1 cellular context compared by ENCODE assay signal in the genomic region with DNA sequence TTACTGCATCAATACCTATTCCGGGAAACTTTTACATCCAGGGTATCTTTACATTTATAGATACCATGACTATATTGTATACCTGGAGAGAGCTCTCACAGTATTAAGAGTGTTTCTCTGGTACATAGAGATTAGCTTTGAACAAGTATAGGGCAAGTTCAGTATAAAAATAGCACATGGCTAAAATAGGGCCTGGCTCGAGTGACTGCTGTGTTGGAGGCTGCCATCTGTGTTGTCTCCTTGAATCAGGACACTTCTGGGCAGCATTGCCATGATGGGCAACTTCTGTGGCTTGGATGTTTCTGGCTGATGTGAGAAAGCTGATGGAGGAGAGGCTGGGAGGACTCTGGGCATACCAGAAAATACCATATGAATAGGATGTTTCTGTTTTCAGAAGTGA.
TF ChIP-seq lines count a peak whose summit lies in the region.

No MANE protein-coding gene starts in this region.

TF ChIP-seq in IMR-90, 13 proteins besides CTCF, POLR2A, EP300 and RAD21:
- TF ChIP-seq CEBPB (IDR thresholded peaks at IDR 0.05; ENCODE audit: low read depth, low read length), result no peak
- TF ChIP-seq MAZ (IDR thresholded peaks at IDR 0.05; ENCODE audit: borderline replicate concordance, low read depth, low read length), result no peak
- no peak for TF ChIP-seq BHLHE40 (IDR thresholded peaks at IDR 0.05; ENCODE audit: low read depth, low read length)
- no peak for TF ChIP-seq MXI1 (IDR thresholded peaks at IDR 0.05; ENCODE audit: borderline replicate concordance, low read depth, low read length)
- TF ChIP-seq RCOR1 (IDR thresholded peaks at IDR 0.05; ENCODE audit: insufficient replicate concordance, low read length), result no peak
- TF ChIP-seq NFE2L2 (IDR thresholded peaks at IDR 0.05; ENCODE audit: low read depth, low read length), result no peak
- no peak for TF ChIP-seq MAFK (IDR thresholded peaks at IDR 0.05; ENCODE audit: low read depth, low read length)
- no peak for TF ChIP-seq RFX5 (IDR thresholded peaks at IDR 0.05; ENCODE audit: low read depth, low read length)
- TF ChIP-seq CHD1 (IDR thresholded peaks at IDR 0.05; ENCODE audit: low read depth, low read length), result no peak
- TF ChIP-seq SMC3 (IDR thresholded peaks at IDR 0.05; ENCODE audit: low read depth, low read length), result no peak
- no peak for TF ChIP-seq USF2 (IDR thresholded peaks at IDR 0.05; ENCODE audit: low read depth, low read length)
